In genomic region chr1:172531846-172532699, GRCh38 we compare ENCODE assay signal across 1 cellular context.
TF ChIP-seq lines count a peak whose summit lies in the region.

No MANE protein-coding gene starts in this region.

TF ChIP-seq in HEK293, 187 proteins besides CTCF, POLR2A, EP300 and RAD21 (continued from another document):
- TF ChIP-seq, protein P1, sequence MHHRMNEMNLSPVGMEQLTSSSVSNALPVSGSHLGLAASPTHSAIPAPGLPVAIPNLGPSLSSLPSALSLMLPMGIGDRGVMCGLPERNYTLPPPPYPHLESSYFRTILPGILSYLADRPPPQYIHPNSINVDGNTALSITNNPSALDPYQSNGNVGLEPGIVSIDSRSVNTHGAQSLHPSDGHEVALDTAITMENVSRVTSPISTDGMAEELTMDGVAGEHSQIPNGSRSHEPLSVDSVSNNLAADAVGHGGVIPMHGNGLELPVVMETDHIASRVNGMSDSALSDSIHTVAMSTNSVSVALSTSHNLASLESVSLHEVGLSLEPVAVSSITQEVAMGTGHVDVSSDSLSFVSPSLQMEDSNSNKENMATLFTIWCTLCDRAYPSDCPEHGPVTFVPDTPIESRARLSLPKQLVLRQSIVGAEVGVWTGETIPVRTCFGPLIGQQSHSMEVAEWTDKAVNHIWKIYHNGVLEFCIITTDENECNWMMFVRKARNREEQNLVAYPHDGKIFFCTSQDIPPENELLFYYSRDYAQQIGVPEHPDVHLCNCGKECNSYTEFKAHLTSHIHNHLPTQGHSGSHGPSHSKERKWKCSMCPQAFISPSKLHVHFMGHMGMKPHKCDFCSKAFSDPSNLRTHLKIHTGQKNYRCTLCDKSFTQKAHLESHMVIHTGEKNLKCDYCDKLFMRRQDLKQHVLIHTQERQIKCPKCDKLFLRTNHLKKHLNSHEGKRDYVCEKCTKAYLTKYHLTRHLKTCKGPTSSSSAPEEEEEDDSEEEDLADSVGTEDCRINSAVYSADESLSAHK (tag by site-specific recombination; IDR thresholded peaks at IDR 0.05): no peak
- no peak for TF ChIP-seq MZF1 (tag by site-specific recombination; IDR thresholded peaks at IDR 0.05; ENCODE audit: borderline replicate concordance)
- no peak for TF ChIP-seq SETDB1 (IDR thresholded peaks at IDR 0.05; ENCODE audit: insufficient read length, low read length)
- TF ChIP-seq ZNF626 (tag by site-specific recombination; IDR thresholded peaks at IDR 0.05): no peak
- TF ChIP-seq ZNF433 (tag by site-specific recombination; IDR thresholded peaks at IDR 0.05; ENCODE audit: low read depth): no peak
- no peak for TF ChIP-seq ZNF549 (tag by site-specific recombination; IDR thresholded peaks at IDR 0.05)
- no peak for TF ChIP-seq KLF16 (tag by site-specific recombination; IDR thresholded peaks at IDR 0.05)
- TF ChIP-seq BCL11A (tag by site-specific recombination; IDR thresholded peaks at IDR 0.05; ENCODE audit: low read depth): no peak
- no peak for TF ChIP-seq ZNF792 (tag by site-specific recombination; IDR thresholded peaks at IDR 0.05)
- TF ChIP-seq ZNF530 (tag by site-specific recombination; IDR thresholded peaks at IDR 0.05; ENCODE audit: low read depth): no peak
- no peak for TF ChIP-seq ZNF423 (tag by site-specific recombination; IDR thresholded peaks at IDR 0.05)
- no peak for TF ChIP-seq TRIM28 (IDR thresholded peaks at IDR 0.05; ENCODE audit: borderline replicate concordance, low read length)
- TF ChIP-seq ZNF529 (tag by site-specific recombination; IDR thresholded peaks at IDR 0.05; ENCODE audit: insufficient replicate concordance): no peak
- no peak for TF ChIP-seq ZNF837 (tag by site-specific recombination; IDR thresholded peaks at IDR 0.05)
- TF ChIP-seq ZNF223 (tag by site-specific recombination; IDR thresholded peaks at IDR 0.05): no peak
- TF ChIP-seq ZNF133 (tag by site-specific recombination; IDR thresholded peaks at IDR 0.05): no peak
- TF ChIP-seq ZNF596 (tag by site-specific recombination; IDR thresholded peaks at IDR 0.05): no peak
- TF ChIP-seq ZNF660 (tag by site-specific recombination; IDR thresholded peaks at IDR 0.05): peak; percentile 9
- 0 out of 2 replicates have a peak, but pooled peaks have one; percentile 36 for TF ChIP-seq ZNF324 (tag by site-specific recombination; IDR thresholded peaks at IDR 0.05)
- no peak for TF ChIP-seq ZNF302 (tag by site-specific recombination; IDR thresholded peaks at IDR 0.05; ENCODE audit: low read depth)
- TF ChIP-seq ZNF114 (tag by site-specific recombination; IDR thresholded peaks at IDR 0.05): no peak
- TF ChIP-seq ZBTB8A (tag by site-specific recombination; IDR thresholded peaks at IDR 0.05): no peak
- TF ChIP-seq GLIS2 (tag by site-specific recombination; IDR thresholded peaks at IDR 0.05): no peak
- no peak for TF ChIP-seq ZEB2 (tag by site-specific recombination; IDR thresholded peaks at IDR 0.05)
- no peak for TF ChIP-seq ZNF148 (tag by site-specific recombination; IDR thresholded peaks at IDR 0.05; ENCODE audit: borderline replicate concordance)
- peak; percentile 92 for TF ChIP-seq PRDM1 (tag by site-specific recombination; IDR thresholded peaks at IDR 0.05)
- no peak for TF ChIP-seq ZNF175 (tag by site-specific recombination; IDR thresholded peaks at IDR 0.05)
- TF ChIP-seq ZNF560 (tag by site-specific recombination; IDR thresholded peaks at IDR 0.05; ENCODE audit: borderline replicate concordance): no peak
- TF ChIP-seq ZFP37 (tag by site-specific recombination; IDR thresholded peaks at IDR 0.05): no peak
- TF ChIP-seq HOXD13 (CRISPR knock-in tag; IDR thresholded peaks at IDR 0.05; ENCODE audit: borderline replicate concordance): no peak
- no peak for TF ChIP-seq ZNF248 (tag by site-specific recombination; IDR thresholded peaks at IDR 0.05)
- no peak for TF ChIP-seq ZNF211 (tag by site-specific recombination; IDR thresholded peaks at IDR 0.05; ENCODE audit: low read depth)
- TF ChIP-seq INSM2 (tag by site-specific recombination; IDR thresholded peaks at IDR 0.05): no peak; the same call in 1 of the 2 replicates
- no peak for TF ChIP-seq ZNF426 (tag by site-specific recombination; IDR thresholded peaks at IDR 0.05)
- no peak for TF ChIP-seq MEIS1 (CRISPR knock-in tag; IDR thresholded peaks at IDR 0.05; ENCODE audit: borderline replicate concordance)
- TF ChIP-seq HIC1 (tag by site-specific recombination; IDR thresholded peaks at IDR 0.05): no peak
- no peak for TF ChIP-seq EGR2 (tag by site-specific recombination; IDR thresholded peaks at IDR 0.05; ENCODE audit: low read depth)
- TF ChIP-seq ZNF580 (tag by site-specific recombination; IDR thresholded peaks at IDR 0.05): no peak
- no peak for TF ChIP-seq GLI4 (tag by site-specific recombination; IDR thresholded peaks at IDR 0.05)
- peak; percentile 99 for TF ChIP-seq PRDM10 (tag by site-specific recombination; IDR thresholded peaks at IDR 0.05)
TF ChIP-seq in HEK293: peak in this region for 17.
